1 cellular context compared by ENCODE assay signal in the genomic region with DNA sequence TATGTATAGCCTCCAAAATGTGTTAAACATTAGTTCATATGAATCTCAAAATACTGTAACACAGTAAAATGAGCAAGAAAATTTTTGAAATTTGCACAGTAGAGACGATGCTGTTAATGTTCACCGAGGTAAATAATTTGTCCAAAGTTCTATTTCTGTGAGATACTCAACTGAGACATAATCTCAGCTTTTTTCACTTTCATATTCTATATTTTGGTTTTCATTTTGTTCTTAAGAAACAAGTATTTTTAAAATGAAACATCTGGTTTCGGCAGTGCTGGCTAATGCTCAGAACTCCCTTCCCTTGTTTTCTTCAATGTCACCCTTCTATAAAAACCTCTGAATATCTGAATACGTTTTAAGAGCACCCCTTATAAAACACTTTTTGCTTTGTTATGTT.
TF ChIP-seq lines count a peak whose summit lies in the region.

No MANE protein-coding gene starts in this region.

TF ChIP-seq in GM23338, 12 proteins besides CTCF, POLR2A, EP300 and RAD21 (continued from another document):
- no peak for TF ChIP-seq ZNF462 (CRISPR knock-in tag; IDR thresholded peaks at IDR 0.05)
- TF ChIP-seq CREB1 (CRISPR knock-in tag; IDR thresholded peaks at IDR 0.05; ENCODE audit: low read depth), result no peak
- no peak for TF ChIP-seq ETS1 (IDR thresholded peaks at IDR 0.05)
- no peak for TF ChIP-seq POLR2AphosphoS5 (IDR thresholded peaks at IDR 0.05; ENCODE audit: low read depth)
- TF ChIP-seq ZNF331 (CRISPR knock-in tag; IDR thresholded peaks at IDR 0.05; ENCODE audit: low read depth), result no peak
- TF ChIP-seq, protein P1, sequence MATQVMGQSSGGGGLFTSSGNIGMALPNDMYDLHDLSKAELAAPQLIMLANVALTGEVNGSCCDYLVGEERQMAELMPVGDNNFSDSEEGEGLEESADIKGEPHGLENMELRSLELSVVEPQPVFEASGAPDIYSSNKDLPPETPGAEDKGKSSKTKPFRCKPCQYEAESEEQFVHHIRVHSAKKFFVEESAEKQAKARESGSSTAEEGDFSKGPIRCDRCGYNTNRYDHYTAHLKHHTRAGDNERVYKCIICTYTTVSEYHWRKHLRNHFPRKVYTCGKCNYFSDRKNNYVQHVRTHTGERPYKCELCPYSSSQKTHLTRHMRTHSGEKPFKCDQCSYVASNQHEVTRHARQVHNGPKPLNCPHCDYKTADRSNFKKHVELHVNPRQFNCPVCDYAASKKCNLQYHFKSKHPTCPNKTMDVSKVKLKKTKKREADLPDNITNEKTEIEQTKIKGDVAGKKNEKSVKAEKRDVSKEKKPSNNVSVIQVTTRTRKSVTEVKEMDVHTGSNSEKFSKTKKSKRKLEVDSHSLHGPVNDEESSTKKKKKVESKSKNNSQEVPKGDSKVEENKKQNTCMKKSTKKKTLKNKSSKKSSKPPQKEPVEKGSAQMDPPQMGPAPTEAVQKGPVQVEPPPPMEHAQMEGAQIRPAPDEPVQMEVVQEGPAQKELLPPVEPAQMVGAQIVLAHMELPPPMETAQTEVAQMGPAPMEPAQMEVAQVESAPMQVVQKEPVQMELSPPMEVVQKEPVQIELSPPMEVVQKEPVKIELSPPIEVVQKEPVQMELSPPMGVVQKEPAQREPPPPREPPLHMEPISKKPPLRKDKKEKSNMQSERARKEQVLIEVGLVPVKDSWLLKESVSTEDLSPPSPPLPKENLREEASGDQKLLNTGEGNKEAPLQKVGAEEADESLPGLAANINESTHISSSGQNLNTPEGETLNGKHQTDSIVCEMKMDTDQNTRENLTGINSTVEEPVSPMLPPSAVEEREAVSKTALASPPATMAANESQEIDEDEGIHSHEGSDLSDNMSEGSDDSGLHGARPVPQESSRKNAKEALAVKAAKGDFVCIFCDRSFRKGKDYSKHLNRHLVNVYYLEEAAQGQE (IDR thresholded peaks at IDR 0.05; ENCODE audit: unreplicated experiment), result no peak
- no peak for TF ChIP-seq EZH2phosphoT487 (IDR thresholded peaks at IDR 0.05; ENCODE audit: unreplicated experiment)
- TF ChIP-seq ZNF114 (CRISPR knock-in tag; IDR thresholded peaks at IDR 0.05), result no peak
- TF ChIP-seq JUNB (IDR thresholded peaks at IDR 0.05; ENCODE audit: unreplicated experiment), result no peak
- no peak for TF ChIP-seq EZH2 (IDR thresholded peaks at IDR 0.05; ENCODE audit: low read depth, unreplicated experiment)
TF ChIP-seq in GM23338: peak in this region for 0.
